In the genomic region with DNA sequence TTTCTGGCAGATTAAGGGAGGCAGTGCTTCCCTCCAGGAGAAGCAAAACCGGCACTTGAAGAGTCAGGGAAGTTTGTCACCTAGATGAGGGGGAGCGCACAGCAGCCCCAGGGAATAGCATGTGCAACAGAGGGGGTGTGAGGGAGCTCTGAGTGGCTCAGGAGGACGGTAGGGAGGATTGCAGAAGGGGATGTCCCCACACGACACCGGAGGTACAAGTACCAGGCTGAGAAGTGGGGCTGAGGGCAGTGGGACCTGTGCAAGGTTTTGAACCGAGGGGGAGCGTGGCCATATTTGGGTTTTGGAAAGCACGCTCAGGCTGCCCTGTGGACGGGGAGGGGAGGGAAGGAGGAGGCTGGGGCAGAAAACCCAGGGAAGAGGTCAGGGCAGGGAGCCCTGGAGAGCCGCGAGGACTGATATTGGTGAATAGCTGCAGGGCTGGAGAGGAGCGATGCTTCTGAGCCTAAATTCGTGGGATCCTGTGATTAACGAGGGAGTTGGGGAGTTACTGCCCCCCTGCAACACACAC, we compare ENCODE assay signal across 24 cellular contexts. TPM values are rescaled to one million over a fixed set of nuclear protein-coding genes. Genes with fewer than 3 reads are reported as not detected.
A peak's percentile ranks its signal among the peaks of the same experiment; 100 is the strongest.
DNase-seq lines count a peak whose midpoint lies in the region; ATAC-seq and TF ChIP-seq lines count a peak whose summit lies in the region.
"Had no signal": no experiment of that assay in that cellular context is flagged by ENCODE, and none has a peak within 500 bp of the region (broad histone marks: within the 10 kb centered on the region; RNA-seq: fewer than 3 reads in every experiment).

No MANE protein-coding gene starts in this region.

- no peak for TF ChIP-seq CTCF in CD4-positive, alpha-beta T cell (IDR thresholded peaks at IDR 0.05)

- H3K36me3 Mint-ChIP-seq in activated CD4-positive, alpha-beta T cell treated with anti-CD3 and anti-CD28 coated beads for 36 hours (ENCODE audit: low read depth) = peaks cover 60% of the 10 kb centered on the region
- H3K36me3 Mint-ChIP-seq in CD4-positive, alpha-beta T cell (ENCODE audit: low read depth) = peaks cover 33% of the 10 kb centered on the region
- peaks cover 51% of the 10 kb centered on the region for H3K36me3 Mint-ChIP-seq in activated T-helper 1 cell treated with anti-CD3 and anti-CD28 coated beads, Interleukin-12 subunit alpha, Interleukin-12 subunit beta, Interleukin-2, Interleukin-4 antibody, amounts not matched to agents 30 ng/mL and 10 ng/mL and 1 ng/mL, durations not matched to agents 14 hours and 24 hours and 36 hours (ENCODE audit: low read depth)
- H3K36me3 Mint-ChIP-seq in naive thymus-derived CD4-positive, alpha-beta T cell = peaks cover 0 to 26% (median 3%) of the 10 kb centered on the region in 5 donors

- no peaks in the 10 kb centered on the region for H3K27me3 ChIP-seq in CD4-positive, alpha-beta T cell (ENCODE audit: control insufficient read depth, insufficient read depth, low read length)
- H3K27me3 ChIP-seq in naive thymus-derived CD4-positive, alpha-beta T cell (ENCODE audit: control insufficient read depth in 2 of 2, insufficient read depth in 2 of 2, low read length in 2 of 2) = no peaks in the 10 kb centered on the region
- H3K27me3 ChIP-seq: neutrophil had no signal

- no peak overlapping the region for H3K4me3 Mint-ChIP-seq in activated CD4-positive, alpha-beta T cell treated with anti-CD3 and anti-CD28 coated beads for 36 hours
- H3K4me3 Mint-ChIP-seq in CD4-positive, alpha-beta T cell = no peak overlapping the region
- H3K4me3 Mint-ChIP-seq in activated T-helper 1 cell treated with anti-CD3 and anti-CD28 coated beads, Interleukin-12 subunit alpha, Interleukin-12 subunit beta, Interleukin-2, Interleukin-4 antibody, amounts not matched to agents 30 ng/mL and 10 ng/mL and 1 ng/mL, durations not matched to agents 14 hours and 24 hours and 36 hours = no peak overlapping the region
- H3K4me3 Mint-ChIP-seq in naive thymus-derived CD4-positive, alpha-beta T cell = no peak overlapping the region

- DNase-seq in activated CD4-positive, alpha-beta T cell treated with anti-CD3 and anti-CD28 coated beads for 36 hours = no peak
- DNase-seq in activated CD4-positive, alpha-beta T cell treated with anti-CD3 and anti-CD28 coated beads for 4 hours = no peak
- no peak for DNase-seq in CD4-positive, alpha-beta T cell
- DNase-seq in activated T-helper 1 cell treated with anti-CD3 and anti-CD28 coated beads, Interleukin-12 subunit alpha, Interleukin-12 subunit beta, Interleukin-2, Interleukin-4 antibody, amounts not matched to agents 30 ng/mL and 10 ng/mL and 1 ng/mL, durations not matched to agents 14 hours and 24 hours and 36 hours (ENCODE audit: low spot score) = no peak
- no peak for DNase-seq in naive thymus-derived CD4-positive, alpha-beta T cell
- DNase-seq in pons (ENCODE audit: low spot score) (no peak), amygdala (lab: John Stamatoyannopoulos, UW) (no peak)
- DNase-seq: activated gamma-delta T cell treated with Interleukin-2 at 50 U/mL for 16 hours; GM23248; heart right ventricle; left ventricle myocardium inferior; MV-4-11; NCI-H1694 treated with DMSO at 0.1 percent for 48 hours; stimulated activated CD4-positive, alpha-beta T cell treated with anti-CD3 and anti-CD28 coated beads, Interleukin-2, amount 100 ng/mL, for 48 hours; stimulated activated naive CD4-positive, alpha-beta T cell; tibial artery had no signal

- H3K27me3 Mint-ChIP-seq in activated CD4-positive, alpha-beta T cell treated with anti-CD3 and anti-CD28 coated beads for 36 hours = no peaks in the 10 kb centered on the region
- H3K27me3 Mint-ChIP-seq in CD4-positive, alpha-beta T cell = no peaks in the 10 kb centered on the region
- H3K27me3 Mint-ChIP-seq in activated T-helper 1 cell treated with anti-CD3 and anti-CD28 coated beads, Interleukin-12 subunit alpha, Interleukin-12 subunit beta, Interleukin-2, Interleukin-4 antibody, amounts not matched to agents 30 ng/mL and 10 ng/mL and 1 ng/mL, durations not matched to agents 14 hours and 24 hours and 36 hours (ENCODE audit: insufficient read depth) = no peaks in the 10 kb centered on the region
- no peaks in the 10 kb centered on the region for H3K27me3 Mint-ChIP-seq in naive thymus-derived CD4-positive, alpha-beta T cell

- peaks cover 9 to 11% of the 10 kb centered on the region in 2 donors for H3K4me1 ChIP-seq in naive thymus-derived CD4-positive, alpha-beta T cell (ENCODE audit: control insufficient read depth in 2 of 2, insufficient read depth in 2 of 2, low read length in 2 of 2)
- H3K4me1 ChIP-seq: left ventricle myocardium inferior, tibial artery had no signal

- peaks cover 37% of the 10 kb centered on the region for H3K4me1 Mint-ChIP-seq in activated CD4-positive, alpha-beta T cell treated with anti-CD3 and anti-CD28 coated beads for 36 hours
- peaks cover 14% of the 10 kb centered on the region for H3K4me1 Mint-ChIP-seq in CD4-positive, alpha-beta T cell (ENCODE audit: low read depth)
- H3K4me1 Mint-ChIP-seq in activated T-helper 1 cell treated with anti-CD3 and anti-CD28 coated beads, Interleukin-12 subunit alpha, Interleukin-12 subunit beta, Interleukin-2, Interleukin-4 antibody, amounts not matched to agents 30 ng/mL and 10 ng/mL and 1 ng/mL, durations not matched to agents 14 hours and 24 hours and 36 hours (ENCODE audit: low read depth) = peaks cover 42% of the 10 kb centered on the region
- peaks cover 0 to 53% (median 23%) of the 10 kb centered on the region in 7 donors for H3K4me1 Mint-ChIP-seq in naive thymus-derived CD4-positive, alpha-beta T cell

- H3K27ac ChIP-seq in CD4-positive, alpha-beta T cell (ENCODE audit: low read depth, low read length) = no peak overlapping the region
- H3K27ac ChIP-seq in naive thymus-derived CD4-positive, alpha-beta T cell (ENCODE audit: low read depth, low read length) = peak overlapping the region; percentile 46
- H3K27ac ChIP-seq: GM23248, heart right ventricle, KMS-11, left ventricle myocardium inferior, neutrophil, tibial artery had no signal

- peaks cover 1 to 50% (median 6%) of the 10 kb centered on the region in 3 experiments for H3K36me3 ChIP-seq in naive thymus-derived CD4-positive, alpha-beta T cell (ENCODE audit: control insufficient read depth in 2 of 3, insufficient read depth in 3 of 3, low read length in 3 of 3)
- H3K36me3 ChIP-seq: heart right ventricle, left ventricle myocardium inferior, neutrophil, tibial artery had no signal

- intact Hi-C loops in activated CD4-positive, alpha-beta T cell treated with anti-CD3 and anti-CD28 coated beads for 36 hours (cut with DNase I, micrococcal nuclease) = no loop called here
- intact Hi-C loops in CD4-positive, alpha-beta T cell (cut with DNase I, micrococcal nuclease) = no loop called here
- intact Hi-C loops in activated T-helper 1 cell treated with anti-CD3 and anti-CD28 coated beads, Interleukin-12 subunit alpha, Interleukin-12 subunit beta, Interleukin-2, Interleukin-4 antibody, amounts not matched to agents 30 ng/mL and 10 ng/mL and 1 ng/mL, durations not matched to agents 14 hours and 24 hours and 36 hours (cut with micrococcal nuclease) = no loop called here
- intact Hi-C loops in naive thymus-derived CD4-positive, alpha-beta T cell (cut with micrococcal nuclease) = no loop called here

- H3K27ac Mint-ChIP-seq in activated CD4-positive, alpha-beta T cell treated with anti-CD3 and anti-CD28 coated beads for 36 hours = peak overlapping the region; percentile 33
- peak overlapping the region; percentile 95 for H3K27ac Mint-ChIP-seq in CD4-positive, alpha-beta T cell
- H3K27ac Mint-ChIP-seq in activated T-helper 1 cell treated with anti-CD3 and anti-CD28 coated beads, Interleukin-12 subunit alpha, Interleukin-12 subunit beta, Interleukin-2, Interleukin-4 antibody, amounts not matched to agents 30 ng/mL and 10 ng/mL and 1 ng/mL, durations not matched to agents 14 hours and 24 hours and 36 hours = peak overlapping the region; percentile 67
- peak overlapping the region in 8 of 9 donors; percentile 43 to 100 (median 90) for H3K27ac Mint-ChIP-seq in naive thymus-derived CD4-positive, alpha-beta T cell

- CTCF ChIA-PET in activated CD4-positive, alpha-beta T cell treated with anti-CD3 and anti-CD28 coated beads for 36 hours (lab: Charles Lee) = interaction anchor here (0.6 to 1.4 kb wide), 7 partner anchors 35 to 440 kb away, joined by 3 to 4 read pairs (median 4); no protein-coding TSS in a partner anchor
- CTCF ChIA-PET in CD4-positive, alpha-beta T cell (lab: Charles Lee) = interaction anchor here (0.8 to 1.5 kb wide), 4 partner anchors 18 to 72 kb away, joined by 3 to 5 read pairs (median 3); partner anchors contain the start of gene IL2RB
- CTCF ChIA-PET in naive thymus-derived CD4-positive, alpha-beta T cell (lab: Charles Lee) = no interaction called here

- H3K9me3 ChIP-seq in CD4-positive, alpha-beta T cell (ENCODE audit: control insufficient read depth, low read length) = no peaks in the 10 kb centered on the region
- no peaks in the 10 kb centered on the region for H3K9me3 ChIP-seq in naive thymus-derived CD4-positive, alpha-beta T cell (ENCODE audit: control insufficient read depth in 2 of 3, low read length in 3 of 3)
- H3K9me3 ChIP-seq: heart right ventricle, left ventricle myocardium inferior, neutrophil, tibial artery had no signal

- POLR2A ChIA-PET in activated CD4-positive, alpha-beta T cell treated with anti-CD3 and anti-CD28 coated beads for 36 hours (lab: Charles Lee) = interaction anchor here (0.7 to 1.7 kb wide), 6 partner anchors 22 to 72 kb away, joined by 3 to 5 read pairs (median 4); partner anchors contain the start of gene IL2RB
- POLR2A ChIA-PET in CD4-positive, alpha-beta T cell (lab: Charles Lee) = interaction anchor here (1.4 kb wide), 1 partner anchor 22 kb away, joined by 4 read pairs; the partner anchor contains the start of gene IL2RB
- POLR2A ChIA-PET in naive thymus-derived CD4-positive, alpha-beta T cell (lab: Charles Lee) = interaction anchor here (0.8 to 1.4 kb wide), 3 partner anchors 18 to 72 kb away, joined by 3 to 4 read pairs (median 3); partner anchors contain the start of gene IL2RB

- ATAC-seq in activated CD4-positive, alpha-beta T cell treated with anti-CD3 and anti-CD28 coated beads for 36 hours = no peak
- ATAC-seq in CD4-positive, alpha-beta T cell (ENCODE audit: poor library complexity) = no peak
- ATAC-seq in naive thymus-derived CD4-positive, alpha-beta T cell = peak; percentile 42
- no peak for ATAC-seq in GM18520 (IDR thresholded peaks at IDR 0.05; ENCODE audit: unreplicated experiment)

- H3K9me3 Mint-ChIP-seq in activated CD4-positive, alpha-beta T cell treated with anti-CD3 and anti-CD28 coated beads for 36 hours (ENCODE audit: low read depth) = no peaks in the 10 kb centered on the region
- no peaks in the 10 kb centered on the region for H3K9me3 Mint-ChIP-seq in CD4-positive, alpha-beta T cell
- no peaks in the 10 kb centered on the region for H3K9me3 Mint-ChIP-seq in activated T-helper 1 cell treated with anti-CD3 and anti-CD28 coated beads, Interleukin-12 subunit alpha, Interleukin-12 subunit beta, Interleukin-2, Interleukin-4 antibody, amounts not matched to agents 30 ng/mL and 10 ng/mL and 1 ng/mL, durations not matched to agents 14 hours and 24 hours and 36 hours
- H3K9me3 Mint-ChIP-seq in naive thymus-derived CD4-positive, alpha-beta T cell = no peaks in the 10 kb centered on the region

- H3K4me3 ChIP-seq in naive thymus-derived CD4-positive, alpha-beta T cell (ENCODE audit: low read length) = no peak overlapping the region
- H3K4me3 ChIP-seq: GM23248, heart right ventricle, left ventricle myocardium inferior, smooth muscle cell, tibial artery had no signal

RNA-seq across cellular contexts. Expression of gene TMPRSS6, which starts 17.9 kb away (rescaled TPM):
- 10 to 100 TPM; 17.6 to 20.2 TPM for total RNA-seq in activated CD4-positive, alpha-beta T cell treated with anti-CD3 and anti-CD28 coated beads for 36 hours
- total RNA-seq in CD4-positive, alpha-beta T cell = under 1 TPM; 0.19 to 0.39 TPM
- total RNA-seq in activated T-helper 1 cell treated with anti-CD3 and anti-CD28 coated beads, Interleukin-12 subunit alpha, Interleukin-12 subunit beta, Interleukin-2, Interleukin-4 antibody, amounts not matched to agents 30 ng/mL and 10 ng/mL and 1 ng/mL, durations not matched to agents 14 hours and 24 hours and 36 hours = 2.3 and 3.3 TPM in 2 replicates
- total RNA-seq in naive thymus-derived CD4-positive, alpha-beta T cell = 1 to 10 TPM in 2 of 5 experiments, under 1 TPM in 3; 0.22 to 3.2 (median 0.32) TPM
- not detected for polyA plus RNA-seq in naive thymus-derived CD4-positive, alpha-beta T cell
- total RNA-seq: A172, cerebellum, epithelial cell of proximal tubule, fibroblast of villous mesenchyme, GM23248, heart right ventricle, left ventricle myocardium inferior, smooth muscle cell had no signal
- polyA plus RNA-seq: heart right ventricle, smooth muscle cell had no signal

RNA-seq across cellular contexts. Expression of gene IL2RB, which starts 22.3 kb away (rescaled TPM):
- total RNA-seq in activated CD4-positive, alpha-beta T cell treated with anti-CD3 and anti-CD28 coated beads for 36 hours = 100 to 1,000 TPM; 204 to 231 TPM
- 10 to 100 TPM; 47.5 to 49.6 TPM for total RNA-seq in CD4-positive, alpha-beta T cell
- total RNA-seq in activated T-helper 1 cell treated with anti-CD3 and anti-CD28 coated beads, Interleukin-12 subunit alpha, Interleukin-12 subunit beta, Interleukin-2, Interleukin-4 antibody, amounts not matched to agents 30 ng/mL and 10 ng/mL and 1 ng/mL, durations not matched to agents 14 hours and 24 hours and 36 hours = 273 and 278 TPM in 2 replicates
- 100 to 1,000 TPM in 2 of 5 experiments, 10 to 100 TPM in 3; 14.3 to 209 (median 44.1) TPM for total RNA-seq in naive thymus-derived CD4-positive, alpha-beta T cell
- 10 to 100 TPM; 13.6 to 20.2 TPM for polyA plus RNA-seq in naive thymus-derived CD4-positive, alpha-beta T cell
- total RNA-seq: A172, GM23248 had no signal

Comparison
In these comparisons a context has a peak if more than half of its experiments do, and no peak if none do; other contexts are left out.
1. H3K27ac Mint-ChIP-seq: peak in every context shown above with its lines; median percentile 95 in CD4-positive, alpha-beta T cell; 90 in naive thymus-derived CD4-positive, alpha-beta T cell; 67 in activated T-helper 1 cell treated with anti-CD3 and anti-CD28 coated beads, Interleukin-12 subunit alpha, Interleukin-12 subunit beta, Interleukin-2, Interleukin-4 antibody, amounts not matched to agents 30 ng/mL and 10 ng/mL and 1 ng/mL, durations not matched to agents 14 hours and 24 hours and 36 hours; 33 in activated CD4-positive, alpha-beta T cell treated with anti-CD3 and anti-CD28 coated beads for 36 hours.